Comparison of ENCODE assay signal across 6 cellular contexts in genomic region chr16:23595246-23595950, GRCh38. TPM values are rescaled to one million over a fixed set of nuclear protein-coding genes. Genes with fewer than 3 reads are reported as not detected.
DNase-seq lines count a peak whose midpoint lies in the region; ATAC-seq and TF ChIP-seq lines count a peak whose summit lies in the region.

No MANE protein-coding gene starts in this region.

- H3K4me1 Mint-ChIP-seq in naive B cell = peaks cover 21 to 37% (median 32%) of the 10 kb centered on the region in 3 donors

- in situ Hi-C loops in astrocyte of the cerebellum (cut with HindIII; ENCODE audit: low sequenced_read_pairs) = no loop called here

- no peaks in the 10 kb centered on the region for H3K27me3 Mint-ChIP-seq in naive B cell

- no peak for TF ChIP-seq CTCF in astrocyte of the cerebellum (IDR thresholded peaks at IDR 0.05; ENCODE audit: low read depth, low read length, missing control alignments)

- DNase-seq in astrocyte of the cerebellum (ENCODE audit: low read depth) (no peak), naive B cell (no peak), NCI-H774 (lab: John Stamatoyannopoulos, UW) (no peak)

- peak; percentile 14 for ATAC-seq in HG03378 (IDR thresholded peaks at IDR 0.05; ENCODE audit: unreplicated experiment)
- no peak for ATAC-seq in naive B cell (ENCODE audit: low read depth in 2 of 2)
- ATAC-seq in GM19324 (IDR thresholded peaks at IDR 0.05; ENCODE audit: low FRiP score, unreplicated experiment) = no peak
- ATAC-seq in GM21786 (IDR thresholded peaks at IDR 0.05; ENCODE audit: unreplicated experiment) = no peak

- peaks cover 0 to 10% of the 10 kb centered on the region in 2 donors for H3K36me3 Mint-ChIP-seq in naive B cell

- peak overlapping the region; percentile 74 to 93 (median 86) for H3K4me3 Mint-ChIP-seq in naive B cell

- no peaks in the 10 kb centered on the region for H3K9me3 Mint-ChIP-seq in naive B cell

- peak overlapping the region; percentile 95 for H3K4me3 ChIP-seq in astrocyte of the cerebellum (ENCODE audit: low read depth, low read length)

- peak overlapping the region in 3 of 6 donors; percentile 75 to 90 (median 87) for H3K27ac Mint-ChIP-seq in naive B cell

RNA-seq across cellular contexts. Expression of gene NDUFAB1, which starts 0.7 kb away (rescaled TPM):
- polyA plus RNA-seq in naive B cell (ENCODE audit: low read depth in 6 of 6) = 100 to 1,000 TPM; 159 to 221 (median 172) TPM

RNA-seq across cellular contexts. Expression of gene UBFD1, which starts 37.9 kb away (rescaled TPM):
- 10 to 100 TPM in 5 of 6 donors, 1 to 10 TPM in 1; 8.8 to 20.1 (median 12.7) TPM for polyA plus RNA-seq in naive B cell (ENCODE audit: low read depth in 6 of 6)

RNA-seq across cellular contexts. Expression of gene EARS2, which starts 38.2 kb away (rescaled TPM):
- polyA plus RNA-seq in naive B cell (ENCODE audit: low read depth in 6 of 6) = 10 to 100 TPM in 2 of 6 donors, 1 to 10 TPM in 4; 3.8 to 15.0 (median 8.2) TPM

RNA-seq across cellular contexts. Expression of gene PALB2, which starts 45.7 kb away (rescaled TPM):
- 1 to 10 TPM; 2.4 to 10.0 (median 6.2) TPM for polyA plus RNA-seq in naive B cell (ENCODE audit: low read depth in 6 of 6)

RNA-seq across cellular contexts. Expression of gene DCTN5, which starts 45.9 kb away (rescaled TPM):
- polyA plus RNA-seq in naive B cell (ENCODE audit: low read depth in 6 of 6) = 10 to 100 TPM; 28.0 to 61.6 (median 48.4) TPM
